In genomic region chr5:143057580-143057999, GRCh38 we compare ENCODE assay signal across 7 cellular contexts.
A peak's percentile ranks its signal among the peaks of the same experiment; 100 is the strongest.
DNase-seq lines count a peak whose midpoint lies in the region; ATAC-seq and TF ChIP-seq lines count a peak whose summit lies in the region.

No MANE protein-coding gene starts in this region.

- peak; percentile 40 for TF ChIP-seq POLR2A in GM19099 (IDR thresholded peaks at IDR 0.05; ENCODE audit: extremely low read depth, insufficient read length, low read depth)
- no peak for TF ChIP-seq POLR2A in NB4 (IDR thresholded peaks at IDR 0.05; ENCODE audit: extremely low read depth, insufficient read length)

- H3K9me3 ChIP-seq in neutrophil (no peaks in the 10 kb centered on the region), endodermal cell (ENCODE audit: control insufficient read depth, low read length) (no peaks in the 10 kb centered on the region), neuronal stem cell (replicated peaks in 1 of 2; ENCODE audit: control insufficient read depth in 2 of 2, insufficient read depth in 1 of 2, low read depth in 1 of 2, low read length in 2 of 2) (no peaks in the 10 kb centered on the region)

- H4K8ac ChIP-seq in neuronal stem cell (ENCODE audit: low read depth, low read length) = no peak overlapping the region

- H3K4ac ChIP-seq in neuronal stem cell (ENCODE audit: low read length) = no peak overlapping the region

- H3K4me2 ChIP-seq in neuronal stem cell (ENCODE audit: insufficient read depth, low read length, poor library complexity, severe bottlenecking) = no peak overlapping the region

- H3K14ac ChIP-seq in neuronal stem cell (ENCODE audit: low read length) = no peak overlapping the region

- no peak overlapping the region for H3K23ac ChIP-seq in neuronal stem cell (ENCODE audit: low read depth, low read length, poor library complexity)

- H3K9ac ChIP-seq in endodermal cell (ENCODE audit: extremely low read depth, low read length, poor library complexity, severe bottlenecking) (no peak overlapping the region), neuronal stem cell (ENCODE audit: low read depth, low read length, poor library complexity) (no peak overlapping the region)

- no peak overlapping the region for H2BK120ac ChIP-seq in neuronal stem cell (ENCODE audit: low read depth, low read length)

- WGBS in endodermal cell (ENCODE audit: insufficient coverage in 1 of 2, insufficient read length in 1 of 2), 2 experiments = 96 to 100% methylated on average over 3 of the region's 3 CpGs
- no CpG with 5 or more reads among the region's 3 CpGs for WGBS in neuronal stem cell (ENCODE audit: extremely low coverage in 2 of 2, insufficient read length in 2 of 2, insufficient replicate concordance in 1 of 2), 2 donors

- H2BK5ac ChIP-seq in neuronal stem cell (ENCODE audit: low read length) = no peak overlapping the region

- ATAC-seq in HG02642 (IDR thresholded peaks at IDR 0.05; ENCODE audit: poor library complexity, unreplicated experiment) = peak; percentile 44

- no peak overlapping the region for H2AK5ac ChIP-seq in neuronal stem cell (ENCODE audit: low read depth, low read length)

- no peak overlapping the region for H2AFZ ChIP-seq in neuronal stem cell (ENCODE audit: low read length)

- no peak overlapping the region for H3K27ac Mint-ChIP-seq in endodermal cell

- H3K36me3 Mint-ChIP-seq in endodermal cell (ENCODE audit: low read depth) = peaks cover 39% of the 10 kb centered on the region

- H3K4me1 Mint-ChIP-seq in endodermal cell = peaks cover 44% of the 10 kb centered on the region

- no peak overlapping the region for H2BK15ac ChIP-seq in neuronal stem cell (ENCODE audit: low read length)

- no peak overlapping the region for H4K91ac ChIP-seq in neuronal stem cell (ENCODE audit: low read depth, low read length, poor library complexity)

- H3K27me3 ChIP-seq in neutrophil = no peaks in the 10 kb centered on the region
- H3K27me3 ChIP-seq in endodermal cell (ENCODE audit: control insufficient read depth, insufficient read depth, low read length, poor library complexity, severe bottlenecking) = no peaks in the 10 kb centered on the region
- H3K27me3 ChIP-seq in neuronal stem cell (ENCODE audit: control insufficient read depth in 3 of 3, insufficient read depth in 3 of 3, low read depth in 1 of 3, low read length in 3 of 3) = no peaks in the 10 kb centered on the region

- H3K79me1 ChIP-seq in neuronal stem cell (ENCODE audit: low read depth, low read length) = no peaks in the 10 kb centered on the region

- H3K4me3 ChIP-seq in NB4 (ENCODE audit: low read depth, low read length) (no peak overlapping the region), neutrophil (ENCODE audit: low read depth in 1 of 2, low read length in 1 of 2) (no peak overlapping the region), endodermal cell (ENCODE audit: low read length) (no peak overlapping the region), neuronal stem cell (ENCODE audit: low read length in 2 of 2) (no peak overlapping the region)

- H3K27me3 Mint-ChIP-seq in endodermal cell (ENCODE audit: insufficient read depth) = no peaks in the 10 kb centered on the region

- TF ChIP-seq CTCF in NB4 (IDR thresholded peaks at IDR 0.05; ENCODE audit: low read depth, low read length) (no peak), neutrophil (IDR thresholded peaks at IDR 0.05) (no peak), endodermal cell (conservative IDR thresholded peaks at IDR 0.05) (no peak)

- H2BK12ac ChIP-seq in neuronal stem cell (ENCODE audit: low read length) = no peak overlapping the region

- DNase-seq in NB4 (ENCODE audit: low read depth) (peak; percentile 64), endodermal cell (no peak), neuronal stem cell (ENCODE audit: low spot score) (no peak), HK-2 (ENCODE audit: unreplicated experiment) (no peak)

- H3K27ac ChIP-seq in neutrophil (peak overlapping the region; percentile 36), endodermal cell (ENCODE audit: low read depth, low read length) (no peak overlapping the region), neuronal stem cell (replicated peaks; ENCODE audit: low read length) (no peak overlapping the region)

- H3K4me1 ChIP-seq in neutrophil (ENCODE audit: control insufficient read depth in 1 of 2, insufficient read depth in 1 of 2, low read depth in 1 of 2, low read length in 1 of 2) (peaks cover 0 to 7% of the 10 kb centered on the region in 2 experiments), endodermal cell (ENCODE audit: control insufficient read depth, insufficient read depth, low read length) (peaks cover 4% of the 10 kb centered on the region), neuronal stem cell (ENCODE audit: control insufficient read depth in 2 of 2, insufficient read depth in 1 of 2, low read depth in 1 of 2, low read length in 2 of 2) (no peaks in the 10 kb centered on the region)

- H3K9me3 Mint-ChIP-seq in endodermal cell = no peaks in the 10 kb centered on the region

- H3K18ac ChIP-seq in neuronal stem cell (ENCODE audit: low read length) = no peak overlapping the region

- H3K4me3 Mint-ChIP-seq in endodermal cell = no peak overlapping the region

- H3K36me3 ChIP-seq in neutrophil = peaks cover 86% of the 10 kb centered on the region
- H3K36me3 ChIP-seq in endodermal cell (ENCODE audit: control insufficient read depth, insufficient read depth, low read length) = peaks cover 14% of the 10 kb centered on the region
- no peaks in the 10 kb centered on the region for H3K36me3 ChIP-seq in neuronal stem cell (replicated peaks in 1 of 2; ENCODE audit: control insufficient read depth in 2 of 2, insufficient read depth in 2 of 2, low read length in 2 of 2)
